Comparison of ENCODE assay signal across 11 cellular contexts in genomic region chr3:29802057-29802456, GRCh38.
DNase-seq lines count a peak whose midpoint lies in the region; TF ChIP-seq lines count a peak whose summit lies in the region.
"Had no signal": no experiment of that assay in that cellular context is flagged by ENCODE, and none has a peak within 500 bp of the region (broad histone marks: within the 10 kb centered on the region; RNA-seq: fewer than 3 reads in every experiment).

No MANE protein-coding gene starts in this region.

- H3K27ac ChIP-seq in VCaP: peak overlapping the region; percentile 64
- H3K27ac ChIP-seq: HL-60 had no signal

- no peak for TF ChIP-seq CTCF in VCaP (conservative IDR thresholded peaks at IDR 0.05)

- peak; percentile 7 for DNase-seq in HuH-7.5 (ENCODE audit: low spot score)
- peak; percentile 25 for DNase-seq in foreskin melanocyte
- no peak for DNase-seq in cerebellar cortex (ENCODE audit: low spot score)
- DNase-seq in activated gamma-delta T cell treated with Interleukin-2 at 50 U/mL for 16 hours: no peak
- DNase-seq in activated CD8-positive, alpha-beta memory T cell treated with anti-CD3 and anti-CD28 coated beads, Interleukin-2, amount 50 U/mL, for 4 hours: no peak
- DNase-seq: CD8-positive, alpha-beta T cell; DMS53; GF-D8; HCEC 1CT had no signal

Comparison
In these comparisons a context has a peak if more than half of its experiments do, and no peak if none do; other contexts are left out.
1. DNase-seq: peak in HuH-7.5 (single experiment) and foreskin melanocyte (single experiment); none in cerebellar cortex (single experiment), activated gamma-delta T cell treated with Interleukin-2 at 50 U/mL for 16 hours (single experiment) and activated CD8-positive, alpha-beta memory T cell treated with anti-CD3 and anti-CD28 coated beads, Interleukin-2, amount 50 U/mL, for 4 hours (single experiment).